8 cellular contexts compared by ENCODE assay signal in the genomic region with DNA sequence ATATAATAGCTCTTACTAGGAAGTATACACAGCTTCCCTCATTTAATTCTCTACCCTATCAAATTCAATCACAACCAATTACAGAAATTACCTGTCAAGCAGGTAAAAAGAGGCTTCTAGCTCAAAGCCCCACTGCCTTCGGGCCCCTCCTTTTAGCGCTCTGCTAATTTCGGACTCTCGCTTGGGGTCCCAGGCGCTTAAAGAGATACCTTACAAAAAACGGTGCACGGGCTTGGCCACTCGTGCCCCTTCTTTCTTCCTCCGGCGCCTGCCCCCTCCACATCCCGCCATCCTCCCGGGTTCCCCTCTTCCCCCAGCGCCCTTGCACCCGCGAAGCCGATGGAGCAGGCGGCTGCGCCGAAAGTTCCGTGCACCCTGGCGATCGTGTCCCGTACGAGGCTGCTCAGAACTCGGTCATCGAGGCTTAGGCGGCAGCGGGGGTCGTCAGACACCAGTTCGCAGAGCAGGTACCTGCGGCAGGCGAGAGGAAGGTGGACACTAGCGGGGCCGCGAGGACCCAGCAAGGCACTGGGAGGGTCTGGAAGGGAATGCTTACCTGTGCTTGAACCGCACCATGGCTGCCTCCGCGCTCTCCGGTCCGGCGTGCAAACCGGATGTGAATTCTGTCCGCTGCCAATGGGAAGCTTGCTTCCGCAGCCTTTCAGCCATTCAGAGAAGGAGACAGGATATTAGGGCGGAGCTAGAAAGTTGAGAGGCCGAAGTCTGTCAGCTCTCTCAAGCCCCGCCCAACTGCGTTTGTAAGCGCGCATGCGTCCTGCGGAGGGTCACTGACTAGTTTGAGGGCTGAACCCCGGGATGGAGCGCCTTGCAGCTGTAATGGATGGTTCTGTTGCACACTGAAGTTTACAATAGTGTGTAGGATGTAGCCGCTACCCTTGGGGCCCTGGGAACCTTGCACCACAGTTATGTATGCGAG. TPM values are rescaled to one million over a fixed set of nuclear protein-coding genes. Genes with fewer than 3 reads are reported as not detected.
A peak's percentile ranks its signal among the peaks of the same experiment; 100 is the strongest.
DNase-seq lines count a peak whose midpoint lies in the region; ATAC-seq lines count a peak whose summit lies in the region.

A gene with protein sequence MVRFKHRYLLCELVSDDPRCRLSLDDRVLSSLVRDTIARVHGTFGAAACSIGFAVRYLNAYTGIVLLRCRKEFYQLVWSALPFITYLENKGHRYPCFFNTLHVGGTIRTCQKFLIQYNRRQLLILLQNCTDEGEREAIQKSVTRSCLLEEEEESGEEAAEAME (minus strand): TSS at position 616 of the 937 bp plus-strand sequence. CDS start 40 bp downstream, at position 576.

- peak within 1 kb of the TSS; percentile 98 for H3K4me3 Mint-ChIP-seq in dendritic cell treated with granulocyte-macrophage colony-stimulating factor and Interleukin-4, amounts not matched to agents 40 ng/mL and 50 ng/mL, for 4 days

- intact Hi-C loops in dendritic cell treated with granulocyte-macrophage colony-stimulating factor and Interleukin-4, amounts not matched to agents 40 ng/mL and 50 ng/mL, for 4 days (cut with micrococcal nuclease): no loop called here

- peak; percentile 55 to 97 (median 92) for DNase-seq in C1 segment of cervical spinal cord (lab: John Stamatoyannopoulos, UW)
- peak; percentile 98 for DNase-seq in NCI-H748 treated with DMSO at 0.1 percent for 48 hours (lab: John Stamatoyannopoulos, UW)
- peak; percentile 77 to 92 for DNase-seq in activated CD4-positive, alpha-beta T cell treated with anti-CD3 and anti-CD28 coated beads, Interleukin-2, amount 50 U/mL, for 24 hours (ENCODE audit: low read depth in 1 of 2, low spot score in 1 of 2)
- DNase-seq in left lobe of liver (ENCODE audit: low spot score): peak; percentile 97
- peak; percentile 88 for DNase-seq in stimulated activated CD4-positive, alpha-beta T cell treated with anti-CD3 and anti-CD28 coated beads, Interleukin-2, amount 100 ng/mL, for 4 hours (ENCODE audit: low read depth)

- ATAC-seq in GM19372 (IDR thresholded peaks at IDR 0.05; ENCODE audit: low read depth, unreplicated experiment) (peak; percentile 92), HG03558 (IDR thresholded peaks at IDR 0.05; ENCODE audit: extremely low read depth, unreplicated experiment) (peak; percentile 88), left lobe of liver (peak; percentile 92)

- no peaks in the 10 kb centered on the region for H3K9me3 Mint-ChIP-seq in dendritic cell treated with granulocyte-macrophage colony-stimulating factor and Interleukin-4, amounts not matched to agents 40 ng/mL and 50 ng/mL, for 4 days

- peaks cover 55% of the 10 kb centered on the region for H3K36me3 Mint-ChIP-seq in dendritic cell treated with granulocyte-macrophage colony-stimulating factor and Interleukin-4, amounts not matched to agents 40 ng/mL and 50 ng/mL, for 4 days (ENCODE audit: low read depth)

- peaks cover 33% of the 10 kb centered on the region for H3K4me1 Mint-ChIP-seq in dendritic cell treated with granulocyte-macrophage colony-stimulating factor and Interleukin-4, amounts not matched to agents 40 ng/mL and 50 ng/mL, for 4 days (ENCODE audit: low read depth)

- peak within 1 kb of the TSS; percentile 91 for H3K27ac Mint-ChIP-seq in dendritic cell treated with granulocyte-macrophage colony-stimulating factor and Interleukin-4, amounts not matched to agents 40 ng/mL and 50 ng/mL, for 4 days

- peaks cover 26% of the 10 kb centered on the region for H3K27me3 Mint-ChIP-seq in dendritic cell treated with granulocyte-macrophage colony-stimulating factor and Interleukin-4, amounts not matched to agents 40 ng/mL and 50 ng/mL, for 4 days

RNA-seq across cellular contexts. Expression of the gene that starts here (rescaled TPM):
- total RNA-seq in left lobe of liver: 24.1 TPM

Comparison
In these comparisons a context has a peak if more than half of its experiments do, and no peak if none do; other contexts are left out.
1. Peak in every context shown above with its lines: DNase-seq and ATAC-seq.